13 cellular contexts compared by ENCODE assay signal in the genomic region with DNA sequence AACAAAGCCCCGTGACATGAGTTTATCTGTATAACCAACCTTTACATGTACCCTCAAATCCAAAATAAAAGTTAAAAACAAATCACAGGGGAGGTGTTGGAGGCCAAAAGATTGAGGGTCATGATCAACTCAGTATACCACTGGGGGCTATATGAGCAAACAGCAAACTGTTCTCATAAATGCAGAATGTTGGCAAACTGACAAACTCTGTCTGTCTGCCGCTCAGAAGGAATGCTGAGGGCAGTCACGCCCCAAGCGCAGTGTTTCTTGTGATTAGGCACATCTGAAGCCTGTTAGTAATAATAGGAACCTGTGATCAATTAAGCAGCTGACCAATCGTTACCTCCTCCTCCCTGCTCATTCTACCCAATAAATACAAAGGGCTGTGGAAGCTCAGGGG. TPM values are rescaled to one million over a fixed set of nuclear protein-coding genes. Genes with fewer than 3 reads are reported as not detected.
"Had no signal": no experiment of that assay in that cellular context is flagged by ENCODE, and none has a peak within 500 bp of the region (broad histone marks: within the 10 kb centered on the region; RNA-seq: fewer than 3 reads in every experiment).

No MANE protein-coding gene starts in this region.

RNA-seq across cellular contexts. Expression of a gene that starts 39.8 kb away (rescaled TPM):
- total RNA-seq: activated B cell treated with CpG ODN at 0.5 μM for 24 hours; activated CD4-positive, alpha-beta memory T cell treated with anti-CD3 and anti-CD28 coated beads for 36 hours; activated CD4-positive, alpha-beta memory T cell treated with anti-CD3 and anti-CD28 coated beads, Interleukin-2, amount 10 ng/mL, durations not matched to agents 7 days and 5 days; activated CD4-positive, alpha-beta T cell treated with anti-CD3 and anti-CD28 coated beads for 36 hours; activated CD4-positive, alpha-beta T cell treated with anti-CD3 and anti-CD28 coated beads, Interleukin-2, amount 10 ng/mL, durations not matched to agents 24 days and 14 days; activated CD4-positive, alpha-beta T cell treated with anti-CD3 and anti-CD28 coated beads, Interleukin-2, amount 10 ng/mL, durations not matched to agents 7 days and 5 days; activated CD8-positive, alpha-beta memory T cell treated with anti-CD3 and anti-CD28 coated beads for 36 hours; activated CD8-positive, alpha-beta memory T cell treated with anti-CD3 and anti-CD28 coated beads, Interleukin-2, amount 10 ng/mL, durations not matched to agents 7 days and 5 days; activated CD8-positive, alpha-beta T cell treated with anti-CD3 and anti-CD28 coated beads for 36 hours; activated CD8-positive, alpha-beta T cell treated with anti-CD3 and anti-CD28 coated beads, Interleukin-2, amount 10 ng/mL, durations not matched to agents 7 days and 5 days; T-helper 1 cell treated with Interleukin-12 subunit alpha and Interleukin-12 subunit beta and Interleukin-4 antibody, amounts not matched to agents 30 ng/mL and 1 ng/mL, for 36 hours; T-helper 17 cell; T-helper 2 cell treated with Interferon-gamma antibody and Interleukin-4, amounts not matched to agents 100 ng/mL and 5 ng/mL, for 36 hours had no signal
